Comparison of ENCODE assay signal across 24 cellular contexts in the genomic region with DNA sequence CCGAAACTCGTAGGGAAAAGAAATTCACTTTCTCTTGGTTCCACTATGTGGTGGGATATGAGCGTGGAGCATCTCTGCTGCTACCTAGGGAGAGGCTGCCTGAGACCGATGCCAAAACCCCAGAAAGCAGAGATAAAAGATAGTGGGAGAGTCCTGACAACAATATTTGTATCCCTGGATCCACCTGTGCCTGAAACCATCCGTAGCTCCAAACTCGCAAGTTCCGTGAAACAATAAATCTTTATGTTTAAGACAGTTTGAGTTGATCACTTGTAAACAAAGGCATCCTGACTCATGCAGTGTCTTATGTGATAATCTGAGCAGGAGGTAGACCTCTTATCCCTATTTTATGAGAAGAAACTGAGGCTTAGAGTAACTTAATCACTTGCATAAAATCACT. TPM values are rescaled to one million over a fixed set of nuclear protein-coding genes. Genes with fewer than 3 reads are reported as not detected.
"Had no signal": no experiment of that assay in that cellular context is flagged by ENCODE, and none has a peak within 500 bp of the region (broad histone marks: within the 10 kb centered on the region; RNA-seq: fewer than 3 reads in every experiment).

No MANE protein-coding gene starts in this region.

- H3K9me3 ChIP-seq: colonic mucosa, psoas muscle, testis, upper lobe of right lung, vagina had no signal

- H3K27ac ChIP-seq: colonic mucosa, hepatocyte, psoas muscle, testis, tibial nerve, upper lobe of right lung, vagina had no signal

- H3K27me3 Mint-ChIP-seq: stimulated activated naive B cell treated with anti-CD40 and anti-IgM and Interleukin-4, amounts not matched to agents 10 μg/mL and 1 μg/mL and 100 μg/mL, for 72 hours; stimulated activated naive CD8-positive, alpha-beta T cell treated with anti-CD3 and anti-CD28 coated beads, Interleukin-15, amount 100 ng/mL, for 72 hours had no signal

- H3K27me3 ChIP-seq: colonic mucosa, hepatocyte, spleen, testis, tibial nerve, upper lobe of right lung, vagina had no signal

- H2AFZ ChIP-seq: hepatocyte had no signal

- ATAC-seq: left colon; left ventricle myocardium superior; psoas muscle; sciatic nerve; stimulated activated naive B cell treated with anti-CD40 and anti-IgM and Interleukin-4, amounts not matched to agents 10 μg/mL and 1 μg/mL and 100 μg/mL, for 72 hours; stimulated activated naive CD8-positive, alpha-beta T cell treated with anti-CD3 and anti-CD28 coated beads, Interleukin-15, amount 100 ng/mL, for 72 hours; upper lobe of right lung had no signal

- DNase-seq: colonic mucosa; effector CD4-positive, alpha-beta T cell; foreskin melanocyte; head of caudate nucleus; left colon; left ventricle myocardium superior; mammary epithelial cell; midbrain; nephron progenitor cell; psoas muscle; retina; spleen; stimulated activated CD4-positive, alpha-beta T cell treated with anti-CD3 and anti-CD28 coated beads, Interleukin-15, amount 100 ng/mL, for 24 hours; stimulated activated CD4-positive, alpha-beta T cell treated with anti-CD3 and anti-CD28 coated beads, Interleukin-1b, Interleukin-23, amount 100 ng/mL, for 48 hours; stimulated activated CD4-positive, alpha-beta T cell treated with anti-CD3 and anti-CD28 coated beads, Interleukin-4, amount 100 ng/mL, for 24 hours; stimulated activated naive B cell treated with anti-CD40 and anti-IgM and Interleukin-4, amounts not matched to agents 10 μg/mL and 1 μg/mL and 100 μg/mL, for 72 hours; stimulated activated naive CD8-positive, alpha-beta T cell treated with anti-CD3 and anti-CD28 coated beads, Interleukin-15, amount 100 ng/mL, for 72 hours; testis; upper lobe of right lung had no signal

- H3K36me3 ChIP-seq: colonic mucosa, spleen, tibial nerve, upper lobe of right lung, vagina had no signal

- H3K27ac Mint-ChIP-seq: nephron progenitor cell; stimulated activated naive B cell treated with anti-CD40 and anti-IgM and Interleukin-4, amounts not matched to agents 10 μg/mL and 1 μg/mL and 100 μg/mL, for 72 hours; stimulated activated naive CD8-positive, alpha-beta T cell treated with anti-CD3 and anti-CD28 coated beads, Interleukin-15, amount 100 ng/mL, for 72 hours had no signal

- H3K4me3 ChIP-seq: colonic mucosa, hepatocyte, psoas muscle, spleen, testis, tibial nerve, upper lobe of right lung, vagina had no signal

- H3K4me2 ChIP-seq: hepatocyte had no signal

- H3K79me2 ChIP-seq: hepatocyte had no signal

- H3K4me3 Mint-ChIP-seq: nephron progenitor cell; stimulated activated naive B cell treated with anti-CD40 and anti-IgM and Interleukin-4, amounts not matched to agents 10 μg/mL and 1 μg/mL and 100 μg/mL, for 72 hours; stimulated activated naive CD8-positive, alpha-beta T cell treated with anti-CD3 and anti-CD28 coated beads, Interleukin-15, amount 100 ng/mL, for 72 hours had no signal

RNA-seq across cellular contexts. Expression of gene MAP1LC3B2, which starts 2.9 kb away (rescaled TPM):
- total RNA-seq: hepatocyte, skeletal muscle tissue, upper lobe of right lung, vagina had no signal
